27 cellular contexts compared by ENCODE assay signal in the genomic region with DNA sequence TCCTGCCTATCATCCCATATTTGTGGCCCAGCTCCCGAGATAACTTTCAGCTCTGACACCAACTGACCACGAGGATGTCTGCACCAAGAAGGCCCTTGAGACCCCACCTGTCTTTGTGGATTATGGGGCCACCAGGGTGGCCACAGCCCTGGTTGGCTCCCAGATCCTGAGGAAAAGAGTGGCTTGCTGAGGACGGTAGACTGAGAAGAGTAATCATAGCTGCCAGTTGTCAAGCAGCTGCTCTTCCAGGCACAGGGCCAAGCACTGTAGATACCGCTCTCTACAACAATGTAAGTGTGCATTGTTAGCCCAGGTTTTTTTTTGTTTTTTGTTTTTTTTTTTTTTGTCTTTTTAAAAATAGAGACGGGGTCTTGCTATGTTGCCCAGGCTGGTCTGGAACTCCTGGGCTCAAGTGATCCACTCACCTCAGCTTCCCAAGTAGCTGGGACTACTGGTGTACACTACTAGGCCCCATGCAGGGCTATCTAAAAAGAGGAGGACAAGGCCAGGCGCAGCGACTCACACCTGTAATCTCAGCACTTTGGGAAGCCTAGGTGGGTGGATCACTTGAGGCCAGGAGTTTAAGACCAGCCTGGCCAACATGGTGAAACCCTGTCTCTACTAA. TPM values are rescaled to one million over a fixed set of nuclear protein-coding genes. Genes with fewer than 3 reads are reported as not detected.
DNase-seq lines count a peak whose midpoint lies in the region; ATAC-seq lines count a peak whose summit lies in the region.
"Had no signal": no experiment of that assay in that cellular context is flagged by ENCODE, and none has a peak within 500 bp of the region (broad histone marks: within the 10 kb centered on the region; RNA-seq: fewer than 3 reads in every experiment).

No MANE protein-coding gene starts in this region.

- H3K4me1 Mint-ChIP-seq in effector memory CD8-positive, alpha-beta T cell (ENCODE audit: low read depth in 2 of 2), result peaks cover 18 to 19% of the 10 kb centered on the region in 2 donors
- peaks cover 22% of the 10 kb centered on the region for H3K4me1 Mint-ChIP-seq in activated T-cell treated with anti-CD3 and anti-CD28 coated beads, Interleukin-2, amount 50 U/mL, for 72 hours (ENCODE audit: low read depth)

- H3K9me3 Mint-ChIP-seq in effector memory CD8-positive, alpha-beta T cell, result no peaks in the 10 kb centered on the region
- no peaks in the 10 kb centered on the region for H3K9me3 Mint-ChIP-seq in activated T-cell treated with anti-CD3 and anti-CD28 coated beads, Interleukin-2, amount 50 U/mL, for 72 hours
- H3K9me3 Mint-ChIP-seq: activated T-cell treated with anti-CD3 and anti-CD28 coated beads, Interleukin-2, amount 50 U/mL, for 4 hours; HFFc6; mesothelial cell of epicardium; neural progenitor cell had no signal

- ATAC-seq in left ventricle myocardium superior, result no peak
- ATAC-seq in Right ventricle myocardium superior (ENCODE audit: poor library complexity), result no peak
- no peak for ATAC-seq in effector memory CD8-positive, alpha-beta T cell (replicated peaks)
- no peak for ATAC-seq in activated T-cell treated with anti-CD3 and anti-CD28 coated beads, Interleukin-2, amount 50 U/mL, for 72 hours (replicated peaks in 1 of 2)
- ATAC-seq in GM21367 (IDR thresholded peaks at IDR 0.05; ENCODE audit: unreplicated experiment), result no peak
- ATAC-seq: activated T-cell treated with anti-CD3 and anti-CD28 coated beads, Interleukin-2, amount 50 U/mL, for 4 hours; sciatic nerve; upper lobe of right lung had no signal

- H3K36me3 Mint-ChIP-seq in effector memory CD8-positive, alpha-beta T cell (ENCODE audit: insufficient read depth), result peaks cover 6% of the 10 kb centered on the region
- no peaks in the 10 kb centered on the region for H3K36me3 Mint-ChIP-seq in activated T-cell treated with anti-CD3 and anti-CD28 coated beads, Interleukin-2, amount 50 U/mL, for 72 hours (ENCODE audit: insufficient read depth in 2 of 2)

- no peaks in the 10 kb centered on the region for H3K27me3 Mint-ChIP-seq in effector memory CD8-positive, alpha-beta T cell
- no peaks in the 10 kb centered on the region for H3K27me3 Mint-ChIP-seq in activated T-cell treated with anti-CD3 and anti-CD28 coated beads, Interleukin-2, amount 50 U/mL, for 72 hours (ENCODE audit: low read depth)

- intact Hi-C loops in left ventricle myocardium superior (cut with micrococcal nuclease), result no loop called here
- intact Hi-C loops in Right ventricle myocardium superior (cut with DNase I), result no loop called here

- H3K27ac Mint-ChIP-seq in effector memory CD8-positive, alpha-beta T cell, result no peak overlapping the region
- no peak overlapping the region for H3K27ac Mint-ChIP-seq in activated T-cell treated with anti-CD3 and anti-CD28 coated beads, Interleukin-2, amount 50 U/mL, for 72 hours
- H3K27ac Mint-ChIP-seq: mesothelial cell of epicardium, neural progenitor cell had no signal

- H3K4me3 Mint-ChIP-seq in effector memory CD8-positive, alpha-beta T cell, result peak overlapping the region; percentile 95 to 97
- H3K4me3 Mint-ChIP-seq in activated T-cell treated with anti-CD3 and anti-CD28 coated beads, Interleukin-2, amount 50 U/mL, for 72 hours, result no peak overlapping the region
- H3K4me3 Mint-ChIP-seq: HFFc6, mesothelial cell of epicardium had no signal

- peak; percentile 50 for DNase-seq in left ventricle myocardium superior
- DNase-seq in Right ventricle myocardium superior, result no peak
- peak; percentile 22 for DNase-seq in NCI-H2196 treated with DMSO at 0.1 percent for 48 hours (lab: John Stamatoyannopoulos, UW; ENCODE audit: unreplicated experiment)
- DNase-seq in effector memory CD8-positive, alpha-beta T cell, result no peak
- no peak for DNase-seq in C1 segment of cervical spinal cord (lab: John Stamatoyannopoulos, UW)
- DNase-seq in activated T-cell treated with anti-CD3 and anti-CD28 coated beads, Interleukin-2, amount 50 U/mL, for 72 hours, result no peak
- no peak for DNase-seq in DMS153 (lab: John Stamatoyannopoulos, UW)
- DNase-seq: activated CD4-positive, CD25-positive, alpha-beta regulatory T cell treated with anti-CD3 and anti-CD28 coated beads, Interleukin-2, amount 50 U/mL, for 72 hours; activated naive CD4-positive, alpha-beta T cell treated with anti-CD3 and anti-CD28 coated beads, Interleukin-2, amount 50 U/mL, for 16 hours; activated T-cell treated with anti-CD3 and anti-CD28 coated beads, Interleukin-2, amount 50 U/mL, for 4 hours; central memory CD4-positive, alpha-beta T cell; GF-D8; HFFc6; MV-4-11; NCI-H2107; NCI-H774; OCI-M1; SIG-M5; stimulated activated CD8-positive, alpha-beta memory T cell treated with anti-CD3 and anti-CD28 coated beads, Interleukin-4, amount 100 ng/mL, for 48 hours; upper lobe of right lung had no signal

RNA-seq across cellular contexts. Expression of a gene that starts 9.6 kb away (rescaled TPM):
- 8.8 TPM for total RNA-seq in left ventricle myocardium superior
- total RNA-seq in Right ventricle myocardium superior, result 6.9 TPM
- total RNA-seq in activated T-cell treated with anti-CD3 and anti-CD28 coated beads, Interleukin-2, amount 50 U/mL, for 72 hours, result under 1 TPM; 0.12 to 0.28 TPM

RNA-seq across cellular contexts. Expression of a gene that starts 12.9 kb away (rescaled TPM):
- total RNA-seq in left ventricle myocardium superior (7.1 TPM), Right ventricle myocardium superior (6.1 TPM)
- 10 to 100 TPM; 12.2 to 16.3 TPM for total RNA-seq in activated T-cell treated with anti-CD3 and anti-CD28 coated beads, Interleukin-2, amount 50 U/mL, for 72 hours

RNA-seq across cellular contexts. Expression of a gene that starts 22.9 kb away (rescaled TPM):
- total RNA-seq in left ventricle myocardium superior (not detected), Right ventricle myocardium superior (not detected)
- under 1 TPM; 0.28 to 0.48 TPM for total RNA-seq in activated T-cell treated with anti-CD3 and anti-CD28 coated beads, Interleukin-2, amount 50 U/mL, for 72 hours
- total RNA-seq: ascending aorta, HFFc6, HT1080, posterior vena cava, sciatic nerve, upper lobe of right lung had no signal

RNA-seq across cellular contexts. Expression of a gene that starts 56.5 kb away (rescaled TPM):
- total RNA-seq in left ventricle myocardium superior, result 46.0 TPM
- 42.6 TPM for total RNA-seq in Right ventricle myocardium superior
- 1,000 to 10,000 TPM; 1,427 to 2,251 TPM for total RNA-seq in activated T-cell treated with anti-CD3 and anti-CD28 coated beads, Interleukin-2, amount 50 U/mL, for 72 hours

Comparison
In these comparisons a context has a peak if more than half of its experiments do, and no peak if none do; other contexts are left out.
1. DNase-seq: peak in left ventricle myocardium superior (single experiment) and NCI-H2196 treated with DMSO at 0.1 percent for 48 hours (single experiment); none in Right ventricle myocardium superior (single experiment), effector memory CD8-positive, alpha-beta T cell (0 of 3), C1 segment of cervical spinal cord (0 of 14), activated T-cell treated with anti-CD3 and anti-CD28 coated beads, Interleukin-2, amount 50 U/mL, for 72 hours (0 of 2) and DMS153 (single experiment).
2. H3K4me3 Mint-ChIP-seq: peak in effector memory CD8-positive, alpha-beta T cell (2 of 2); none in activated T-cell treated with anti-CD3 and anti-CD28 coated beads, Interleukin-2, amount 50 U/mL, for 72 hours (0 of 2).